21 cellular contexts compared by ENCODE assay signal in genomic region chr14:94264195-94264594, GRCh38. TPM values are rescaled to one million over a fixed set of nuclear protein-coding genes. Genes with fewer than 3 reads are reported as not detected.
"Had no signal": no experiment of that assay in that cellular context is flagged by ENCODE, and none has a peak within 500 bp of the region (broad histone marks: within the 10 kb centered on the region; RNA-seq: fewer than 3 reads in every experiment).

No MANE protein-coding gene starts in this region.

RNA-seq across cellular contexts. Expression of gene SERPINA10, which starts 28.9 kb away (rescaled TPM):
- total RNA-seq: activated CD4-positive, alpha-beta memory T cell treated with anti-CD3 and anti-CD28 coated beads for 36 hours; activated CD4-positive, alpha-beta T cell treated with anti-CD3 and anti-CD28 coated beads for 36 hours; activated CD4-positive, alpha-beta T cell treated with anti-CD3 and anti-CD28 coated beads, Interleukin-2, amount 10 ng/mL, durations not matched to agents 24 days and 14 days; activated CD8-positive, alpha-beta memory T cell treated with anti-CD3 and anti-CD28 coated beads for 36 hours; activated CD8-positive, alpha-beta memory T cell treated with anti-CD3 and anti-CD28 coated beads, Interleukin-2, amount 10 ng/mL, durations not matched to agents 7 days and 5 days; activated CD8-positive, alpha-beta T cell treated with anti-CD3 and anti-CD28 coated beads, Interleukin-2, amount 10 ng/mL, durations not matched to agents 7 days and 5 days; activated naive CD4-positive, alpha-beta T cell treated with anti-CD3 and anti-CD28 coated beads for 36 hours; activated naive CD8-positive, alpha-beta T cell treated with anti-CD3 and anti-CD28 coated beads for 36 hours; activated T-helper 1 cell treated with anti-CD3 and anti-CD28 coated beads, Interleukin-12 subunit alpha, Interleukin-12 subunit beta, Interleukin-2, Interleukin-4 antibody, amounts not matched to agents 30 ng/mL and 10 ng/mL and 1 ng/mL, durations not matched to agents 14 hours and 24 hours and 36 hours; activated T-helper 2 cell treated with anti-CD3 and anti-CD28 coated beads, Interferon-gamma antibody, Interleukin-2, Interleukin-4, amounts not matched to agents 10 μg/mL and 5 μg/mL and 100 μg/mL, durations not matched to agents 14 hours and 24 hours and 36 hours; adrenal gland; aorta; cardiac muscle cell; dermis microvascular lymphatic vessel endothelial cell; endothelial cell of umbilical vein; epithelial cell of proximal tubule; esophagus mucosa; gastroesophageal sphincter; glomerular endothelial cell; heart right ventricle; T-helper 17 cell had no signal
- polyA plus RNA-seq: aorta, endothelial cell of umbilical vein, heart right ventricle had no signal

RNA-seq across cellular contexts. Expression of gene SERPINA6, which starts 58.9 kb away (rescaled TPM):
- total RNA-seq: activated CD4-positive, alpha-beta memory T cell treated with anti-CD3 and anti-CD28 coated beads for 36 hours; activated CD4-positive, alpha-beta T cell treated with anti-CD3 and anti-CD28 coated beads for 36 hours; activated CD4-positive, alpha-beta T cell treated with anti-CD3 and anti-CD28 coated beads, Interleukin-2, amount 10 ng/mL, durations not matched to agents 24 days and 14 days; activated CD8-positive, alpha-beta memory T cell treated with anti-CD3 and anti-CD28 coated beads for 36 hours; activated CD8-positive, alpha-beta memory T cell treated with anti-CD3 and anti-CD28 coated beads, Interleukin-2, amount 10 ng/mL, durations not matched to agents 7 days and 5 days; activated CD8-positive, alpha-beta T cell treated with anti-CD3 and anti-CD28 coated beads, Interleukin-2, amount 10 ng/mL, durations not matched to agents 7 days and 5 days; activated naive CD4-positive, alpha-beta T cell treated with anti-CD3 and anti-CD28 coated beads for 36 hours; activated naive CD8-positive, alpha-beta T cell treated with anti-CD3 and anti-CD28 coated beads for 36 hours; activated T-helper 1 cell treated with anti-CD3 and anti-CD28 coated beads, Interleukin-12 subunit alpha, Interleukin-12 subunit beta, Interleukin-2, Interleukin-4 antibody, amounts not matched to agents 30 ng/mL and 10 ng/mL and 1 ng/mL, durations not matched to agents 14 hours and 24 hours and 36 hours; activated T-helper 2 cell treated with anti-CD3 and anti-CD28 coated beads, Interferon-gamma antibody, Interleukin-2, Interleukin-4, amounts not matched to agents 10 μg/mL and 5 μg/mL and 100 μg/mL, durations not matched to agents 14 hours and 24 hours and 36 hours; adrenal gland; aorta; cardiac muscle cell; dermis microvascular lymphatic vessel endothelial cell; endothelial cell of umbilical vein; esophagus mucosa; gastroesophageal sphincter; glomerular endothelial cell; heart right ventricle; T-helper 17 cell had no signal
- polyA plus RNA-seq: aorta, endothelial cell of umbilical vein, heart right ventricle had no signal
